In the genomic region with DNA sequence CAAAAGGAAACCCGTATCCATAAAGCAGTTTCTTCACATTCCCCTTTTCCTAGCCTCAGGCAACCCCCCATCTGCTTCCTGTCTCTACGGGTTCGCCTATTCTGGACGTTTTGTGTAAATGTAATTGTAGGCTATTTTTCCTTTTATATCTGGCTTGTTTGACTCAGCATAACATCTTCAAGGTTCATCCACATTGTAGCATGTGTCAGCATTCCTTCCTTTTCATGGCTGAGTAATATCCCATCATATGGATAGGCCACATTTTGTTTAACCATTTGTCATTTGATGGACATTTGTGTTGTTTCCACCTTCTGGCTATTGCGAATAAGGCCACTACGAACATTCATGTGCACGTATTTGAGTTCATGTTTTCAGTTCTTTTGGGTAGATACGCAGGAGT, we compare ENCODE assay signal across 34 cellular contexts. TPM values are rescaled to one million over a fixed set of nuclear protein-coding genes. Genes with fewer than 3 reads are reported as not detected.
"Had no signal": no experiment of that assay in that cellular context is flagged by ENCODE, and none has a peak within 500 bp of the region (broad histone marks: within the 10 kb centered on the region; RNA-seq: fewer than 3 reads in every experiment).

No MANE protein-coding gene starts in this region.

- H3K27me3 ChIP-seq: ascending aorta had no signal

- H3K36me3 ChIP-seq: breast epithelium, WERI-Rb-1 had no signal

- H3K36me3 Mint-ChIP-seq: activated CD8-positive, alpha-beta memory T cell treated with anti-CD3 and anti-CD28 coated beads, Interleukin-2, amount 10 ng/mL, durations not matched to agents 7 days and 5 days; activated naive CD4-positive, alpha-beta T cell treated with anti-CD3 and anti-CD28 coated beads, Interleukin-2, amount 10 ng/mL, durations not matched to agents 7 days and 5 days; activated naive CD4-positive, alpha-beta T cell treated with anti-CD3 and anti-CD28 coated beads, Interleukin-2, amount 50 U/mL, for 72 hours; activated naive CD8-positive, alpha-beta T cell treated with anti-CD3 and anti-CD28 coated beads, Interleukin-2, amount 10 ng/mL, durations not matched to agents 7 days and 5 days; brain had no signal

- FAIRE-seq: frontal cortex had no signal

- H3K27ac ChIP-seq: ascending aorta, breast epithelium, coronary artery, dorsolateral prefrontal cortex, WERI-Rb-1 had no signal

- H3K4me3 ChIP-seq: ascending aorta, breast epithelium, coronary artery, dorsolateral prefrontal cortex had no signal

- ATAC-seq: activated CD4-positive, CD25-positive, alpha-beta regulatory T cell treated with anti-CD3 and anti-CD28 coated beads, Interleukin-2, amount 50 U/mL, for 24 hours; activated CD8-positive, alpha-beta memory T cell treated with anti-CD3 and anti-CD28 coated beads, Interleukin-2, amount 10 ng/mL, durations not matched to agents 7 days and 5 days; activated CD8-positive, alpha-beta T cell treated with anti-CD3 and anti-CD28 coated beads, Interleukin-2, amount 10 ng/mL, durations not matched to agents 7 days and 5 days; activated naive CD4-positive, alpha-beta T cell treated with anti-CD3 and anti-CD28 coated beads, Interleukin-2, amount 50 U/mL, for 72 hours; esophagus mucosa had no signal

- H3K4me3 Mint-ChIP-seq: activated B cell treated with CpG ODN at 0.5 μM for 24 hours; activated CD8-positive, alpha-beta memory T cell treated with anti-CD3 and anti-CD28 coated beads, Interleukin-2, amount 10 ng/mL, durations not matched to agents 7 days and 5 days; activated CD8-positive, alpha-beta T cell treated with anti-CD3 and anti-CD28 coated beads, Interleukin-2, amount 10 ng/mL, durations not matched to agents 7 days and 5 days; activated naive CD4-positive, alpha-beta T cell treated with anti-CD3 and anti-CD28 coated beads, Interleukin-2, amount 10 ng/mL, durations not matched to agents 7 days and 5 days; activated naive CD8-positive, alpha-beta T cell treated with anti-CD3 and anti-CD28 coated beads, Interleukin-2, amount 10 ng/mL, durations not matched to agents 7 days and 5 days; activated T-helper 1 cell treated with anti-CD3 and anti-CD28 coated beads, Interleukin-12 subunit alpha, Interleukin-12 subunit beta, Interleukin-2, Interleukin-4 antibody, amounts not matched to agents 30 ng/mL and 10 ng/mL and 1 ng/mL, durations not matched to agents 14 hours and 24 hours and 36 hours; brain; central memory CD8-positive, alpha-beta T cell; dendritic cell treated with granulocyte-macrophage colony-stimulating factor and Interleukin-4, amounts not matched to agents 40 ng/mL and 50 ng/mL, for 4 days; endodermal cell; T-helper 1 cell treated with Interleukin-12 subunit alpha and Interleukin-12 subunit beta and Interleukin-4 antibody, amounts not matched to agents 30 μg/mL and 1 μg/mL, for 36 hours had no signal

- H3K4me1 Mint-ChIP-seq: central memory CD8-positive, alpha-beta T cell had no signal

- H3K4me1 ChIP-seq: breast epithelium had no signal

- H3K27ac Mint-ChIP-seq: activated B cell treated with CpG ODN at 0.5 μM for 24 hours; activated CD8-positive, alpha-beta memory T cell treated with anti-CD3 and anti-CD28 coated beads, Interleukin-2, amount 10 ng/mL, durations not matched to agents 7 days and 5 days; activated CD8-positive, alpha-beta T cell treated with anti-CD3 and anti-CD28 coated beads, Interleukin-2, amount 10 ng/mL, durations not matched to agents 7 days and 5 days; activated naive CD4-positive, alpha-beta T cell treated with anti-CD3 and anti-CD28 coated beads, Interleukin-2, amount 10 ng/mL, durations not matched to agents 7 days and 5 days; activated naive CD8-positive, alpha-beta T cell treated with anti-CD3 and anti-CD28 coated beads, Interleukin-2, amount 10 ng/mL, durations not matched to agents 7 days and 5 days; activated T-helper 1 cell treated with anti-CD3 and anti-CD28 coated beads, Interleukin-12 subunit alpha, Interleukin-12 subunit beta, Interleukin-2, Interleukin-4 antibody, amounts not matched to agents 30 ng/mL and 10 ng/mL and 1 ng/mL, durations not matched to agents 14 hours and 24 hours and 36 hours; activated T-helper 2 cell treated with anti-CD3 and anti-CD28 coated beads, Interferon-gamma antibody, Interleukin-2, Interleukin-4, amounts not matched to agents 10 μg/mL and 5 μg/mL and 100 μg/mL, durations not matched to agents 14 hours and 24 hours and 36 hours; brain; dendritic cell treated with granulocyte-macrophage colony-stimulating factor and Interleukin-4, amounts not matched to agents 40 ng/mL and 50 ng/mL, for 4 days; endodermal cell; T-helper 1 cell treated with Interleukin-12 subunit alpha and Interleukin-12 subunit beta and Interleukin-4 antibody, amounts not matched to agents 30 μg/mL and 1 μg/mL, for 36 hours had no signal

- H3K9me3 ChIP-seq: ascending aorta, breast epithelium had no signal

- DNase-seq: activated B cell treated with CpG ODN at 0.5 μM for 24 hours; activated CD4-positive, alpha-beta T cell treated with anti-CD3 and anti-CD28 coated beads for 48 hours; activated CD4-positive, alpha-beta T cell treated with anti-CD3 and anti-CD28 coated beads, Interleukin-2, amount 50 U/mL, for 1 hour; activated CD4-positive, alpha-beta T cell treated with anti-CD3 and anti-CD28 coated beads, Interleukin-2, amount 50 U/mL, for 48 hours; activated CD8-positive, alpha-beta memory T cell treated with anti-CD3 and anti-CD28 coated beads, Interleukin-2, amount 10 ng/mL, durations not matched to agents 7 days and 5 days; activated CD8-positive, alpha-beta memory T cell treated with anti-CD3 and anti-CD28 coated beads, Interleukin-2, amount 50 U/mL, for 4 hours; activated CD8-positive, alpha-beta T cell treated with anti-CD3 and anti-CD28 coated beads, Interleukin-2, amount 10 ng/mL, durations not matched to agents 7 days and 5 days; activated effector memory CD4-positive, alpha-beta T cell treated with anti-CD3 and anti-CD28 coated beads, Interleukin-2, amount 50 U/mL, for 16 hours; activated naive CD4-positive, alpha-beta T cell treated with anti-CD3 and anti-CD28 coated beads, Interleukin-2, amount 10 ng/mL, durations not matched to agents 7 days and 5 days; activated naive CD8-positive, alpha-beta T cell treated with anti-CD3 and anti-CD28 coated beads, Interleukin-2, amount 10 ng/mL, durations not matched to agents 7 days and 5 days; activated T-cell treated with anti-CD3 and anti-CD28 coated beads, Interleukin-2, amount 50 U/mL, for 1 hour; activated T-cell treated with anti-CD3 and anti-CD28 coated beads, Interleukin-2, amount 50 U/mL, for 48 hours; effector memory CD4-positive, alpha-beta T cell; endodermal cell; foreskin fibroblast; head of caudate nucleus; T-helper 9 cell; WERI-Rb-1 had no signal

- H3K9me3 Mint-ChIP-seq: activated B cell treated with CpG ODN at 0.5 μM for 24 hours; activated naive CD4-positive, alpha-beta T cell treated with anti-CD3 and anti-CD28 coated beads, Interleukin-2, amount 10 ng/mL, durations not matched to agents 7 days and 5 days; activated naive CD4-positive, alpha-beta T cell treated with anti-CD3 and anti-CD28 coated beads, Interleukin-2, amount 50 U/mL, for 72 hours; activated naive CD8-positive, alpha-beta T cell treated with anti-CD3 and anti-CD28 coated beads, Interleukin-2, amount 10 ng/mL, durations not matched to agents 7 days and 5 days; activated T-helper 1 cell treated with anti-CD3 and anti-CD28 coated beads, Interleukin-12 subunit alpha, Interleukin-12 subunit beta, Interleukin-2, Interleukin-4 antibody, amounts not matched to agents 30 ng/mL and 10 ng/mL and 1 ng/mL, durations not matched to agents 14 hours and 24 hours and 36 hours; activated T-helper 2 cell treated with anti-CD3 and anti-CD28 coated beads, Interferon-gamma antibody, Interleukin-2, Interleukin-4, amounts not matched to agents 10 μg/mL and 5 μg/mL and 100 μg/mL, durations not matched to agents 14 hours and 24 hours and 36 hours; central memory CD8-positive, alpha-beta T cell; dendritic cell treated with granulocyte-macrophage colony-stimulating factor and Interleukin-4, amounts not matched to agents 40 ng/mL and 50 ng/mL, for 4 days; endodermal cell; T-helper 1 cell treated with Interleukin-12 subunit alpha and Interleukin-12 subunit beta and Interleukin-4 antibody, amounts not matched to agents 30 μg/mL and 1 μg/mL, for 36 hours had no signal

RNA-seq across cellular contexts. Expression of a gene that starts 54.6 kb away (rescaled TPM):
- total RNA-seq: activated B cell treated with CpG ODN at 0.5 μM for 24 hours; activated CD8-positive, alpha-beta memory T cell treated with anti-CD3 and anti-CD28 coated beads for 36 hours; activated CD8-positive, alpha-beta memory T cell treated with anti-CD3 and anti-CD28 coated beads, Interleukin-2, amount 10 ng/mL, durations not matched to agents 7 days and 5 days; activated CD8-positive, alpha-beta T cell treated with anti-CD3 and anti-CD28 coated beads, Interleukin-2, amount 10 ng/mL, durations not matched to agents 7 days and 5 days; activated naive CD4-positive, alpha-beta T cell treated with anti-CD3 and anti-CD28 coated beads, Interleukin-2, amount 50 U/mL, for 72 hours; activated naive CD8-positive, alpha-beta T cell treated with anti-CD3 and anti-CD28 coated beads, Interleukin-2, amount 10 ng/mL, durations not matched to agents 7 days and 5 days; activated T-helper 1 cell treated with anti-CD3 and anti-CD28 coated beads, Interleukin-12 subunit alpha, Interleukin-12 subunit beta, Interleukin-2, Interleukin-4 antibody, amounts not matched to agents 30 ng/mL and 10 ng/mL and 1 ng/mL, durations not matched to agents 14 hours and 24 hours and 36 hours; T-helper 2 cell treated with Interferon-gamma antibody and Interleukin-4, amounts not matched to agents 100 ng/mL and 5 ng/mL, for 36 hours had no signal
